In the genomic region with DNA sequence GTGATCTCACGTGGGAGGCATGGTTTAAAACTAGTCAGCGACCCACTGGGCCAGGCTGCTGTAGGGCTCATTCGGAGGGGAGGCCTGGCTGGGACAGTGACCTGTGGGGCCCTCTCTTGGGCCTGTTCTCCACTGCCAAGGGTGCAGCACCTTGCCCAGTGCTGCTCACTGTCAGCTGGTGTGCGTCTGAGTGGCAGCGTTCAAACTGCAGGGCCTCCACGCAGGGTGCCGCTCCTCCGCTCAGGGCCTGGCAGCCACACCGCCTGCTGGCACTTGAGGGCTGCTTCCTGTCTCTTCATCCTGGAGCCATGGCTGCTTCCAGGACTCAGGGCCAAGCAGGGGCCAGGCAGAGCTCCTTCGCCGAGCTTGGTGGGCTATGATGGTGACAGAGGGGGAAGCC, we compare ENCODE assay signal across 19 cellular contexts. TPM values are rescaled to one million over a fixed set of nuclear protein-coding genes. Genes with fewer than 3 reads are reported as not detected.
"Had no signal": no experiment of that assay in that cellular context is flagged by ENCODE, and none has a peak within 500 bp of the region (broad histone marks: within the 10 kb centered on the region; RNA-seq: fewer than 3 reads in every experiment).

No MANE protein-coding gene starts in this region.

- H3K27ac ChIP-seq: ascending aorta, gastrocnemius medialis, psoas muscle, right lobe of liver, suprapubic skin, transverse colon had no signal

- H3K4me3 Mint-ChIP-seq: activated naive CD4-positive, alpha-beta T cell treated with anti-CD3 and anti-CD28 coated beads, Interleukin-2, amount 50 U/mL, for 24 hours; memory B cell; neural crest cell; stimulated activated naive CD8-positive, alpha-beta T cell treated with anti-CD3 and anti-CD28 coated beads, Interleukin-15, amount 100 ng/mL, for 72 hours had no signal

- ATAC-seq: gastrocnemius medialis; psoas muscle; stimulated activated naive CD8-positive, alpha-beta T cell treated with anti-CD3 and anti-CD28 coated beads, Interleukin-15, amount 100 ng/mL, for 72 hours had no signal

- DNase-seq: activated CD4-positive, alpha-beta T cell treated with anti-CD3 and anti-CD28 coated beads, Interleukin-2, amount 50 U/mL, for 48 hours; activated gamma-delta T cell; cerebellar nuclear complex; effector CD4-positive, alpha-beta T cell; gastrocnemius medialis; psoas muscle; right lobe of liver; small intestine; stimulated activated CD4-positive, alpha-beta T cell treated with anti-CD3 and anti-CD28 coated beads, Interleukin-15, amount 100 ng/mL, for 24 hours; stimulated activated CD4-positive, alpha-beta T cell treated with anti-CD3 and anti-CD28 coated beads, Interleukin-2, amount 100 ng/mL, for 48 hours; stimulated activated naive CD8-positive, alpha-beta T cell treated with anti-CD3 and anti-CD28 coated beads, Interleukin-15, amount 100 ng/mL, for 72 hours; transverse colon had no signal

- H3K36me3 ChIP-seq: ascending aorta, gastrocnemius medialis, right lobe of liver, suprapubic skin, transverse colon had no signal

- H3K4me1 ChIP-seq: ascending aorta, gastrocnemius medialis, psoas muscle, right lobe of liver had no signal

- H3K36me3 Mint-ChIP-seq: activated naive CD4-positive, alpha-beta T cell treated with anti-CD3 and anti-CD28 coated beads, Interleukin-2, amount 50 U/mL, for 24 hours; memory B cell had no signal

- FAIRE-seq: small intestine, TTC549 had no signal

- H3K27me3 ChIP-seq: ascending aorta, gastrocnemius medialis, right lobe of liver, suprapubic skin, transverse colon had no signal

- H3K4me1 Mint-ChIP-seq: activated naive CD4-positive, alpha-beta T cell treated with anti-CD3 and anti-CD28 coated beads, Interleukin-2, amount 50 U/mL, for 24 hours; memory B cell; stimulated activated naive CD8-positive, alpha-beta T cell treated with anti-CD3 and anti-CD28 coated beads, Interleukin-15, amount 100 ng/mL, for 72 hours had no signal

- H3K9me3 Mint-ChIP-seq: activated naive CD4-positive, alpha-beta T cell treated with anti-CD3 and anti-CD28 coated beads, Interleukin-2, amount 50 U/mL, for 24 hours; memory B cell; neural crest cell; stimulated activated naive CD8-positive, alpha-beta T cell treated with anti-CD3 and anti-CD28 coated beads, Interleukin-15, amount 100 ng/mL, for 72 hours had no signal

- H3K4me3 ChIP-seq: ascending aorta, gastrocnemius medialis, psoas muscle, right lobe of liver, suprapubic skin, transverse colon had no signal

- H3K9me3 ChIP-seq: ascending aorta, gastrocnemius medialis, psoas muscle, right lobe of liver, suprapubic skin, transverse colon had no signal

- H3K27ac Mint-ChIP-seq: activated naive CD4-positive, alpha-beta T cell treated with anti-CD3 and anti-CD28 coated beads, Interleukin-2, amount 50 U/mL, for 24 hours; memory B cell; stimulated activated naive CD8-positive, alpha-beta T cell treated with anti-CD3 and anti-CD28 coated beads, Interleukin-15, amount 100 ng/mL, for 72 hours had no signal

RNA-seq across cellular contexts. Expression of gene ADAMTS14, which starts 18.3 kb away (rescaled TPM):
- total RNA-seq: mononuclear cell had no signal
